Comparison of ENCODE assay signal across 22 cellular contexts in genomic region chrX:16722481-16722880, GRCh38. TPM values are rescaled to one million over a fixed set of nuclear protein-coding genes. Genes with fewer than 3 reads are reported as not detected.
DNase-seq lines count a peak whose midpoint lies in the region; ATAC-seq and TF ChIP-seq lines count a peak whose summit lies in the region.
"Had no signal": no experiment of that assay in that cellular context is flagged by ENCODE, and none has a peak within 500 bp of the region (broad histone marks: within the 10 kb centered on the region; RNA-seq: fewer than 3 reads in every experiment).

No MANE protein-coding gene starts in this region.

- H3K4me1 Mint-ChIP-seq in activated naive CD8-positive, alpha-beta T cell (ENCODE audit: low read depth), result peaks cover 35% of the 10 kb centered on the region
- H3K4me1 Mint-ChIP-seq in activated naive CD8-positive, alpha-beta T cell treated with anti-CD3 and anti-CD28 coated beads for 36 hours, result peaks cover 9% of the 10 kb centered on the region
- peaks cover 35% of the 10 kb centered on the region for H3K4me1 Mint-ChIP-seq in activated naive CD4-positive, alpha-beta T cell treated with anti-CD3 and anti-CD28 coated beads for 36 hours (ENCODE audit: low read depth)

- no peak for ATAC-seq in GM21381 (IDR thresholded peaks at IDR 0.05; ENCODE audit: unreplicated experiment)
- ATAC-seq: esophagus mucosa, gastroesophageal sphincter, left cardiac atrium, T-helper 17 cell had no signal

- 0 out of 2 replicates have a peak overlapping the region, but pooled peaks have one; percentile 16 for H3K4me3 ChIP-seq in WI38 (ENCODE audit: low read depth, low read length)
- no peak overlapping the region for H3K4me3 ChIP-seq in stomach
- H3K4me3 ChIP-seq: cardiac muscle cell, dorsolateral prefrontal cortex, gastroesophageal sphincter, neural progenitor cell, spleen had no signal

- H3K27me3 ChIP-seq in stomach, result no peaks in the 10 kb centered on the region
- H3K27me3 ChIP-seq: BE2C, cardiac muscle cell, gastroesophageal sphincter, neural progenitor cell, spleen had no signal

- TF ChIP-seq CTCF in WI38 (IDR thresholded peaks at IDR 0.05; ENCODE audit: low read depth, low read length) (no peak), stomach (IDR thresholded peaks at IDR 0.05) (no peak)

- H3K9me3 Mint-ChIP-seq in activated naive CD8-positive, alpha-beta T cell (ENCODE audit: low read depth), result no peaks in the 10 kb centered on the region
- H3K9me3 Mint-ChIP-seq in activated naive CD8-positive, alpha-beta T cell treated with anti-CD3 and anti-CD28 coated beads for 36 hours, result no peaks in the 10 kb centered on the region
- no peaks in the 10 kb centered on the region for H3K9me3 Mint-ChIP-seq in activated naive CD4-positive, alpha-beta T cell treated with anti-CD3 and anti-CD28 coated beads for 36 hours
- H3K9me3 Mint-ChIP-seq: activated CD4-positive, alpha-beta T cell treated with anti-CD3 and anti-CD28 coated beads, Interleukin-2, amount 10 ng/mL, durations not matched to agents 7 days and 5 days; memory B cell had no signal

- H3K9me3 ChIP-seq in stomach, result no peaks in the 10 kb centered on the region
- H3K9me3 ChIP-seq: BE2C, gastroesophageal sphincter, spleen had no signal

- intact Hi-C loops in stomach (cut with DNase I; ENCODE audit: low total_unique reads), result no loop called here
- intact Hi-C loops in activated naive CD4-positive, alpha-beta T cell treated with anti-CD3 and anti-CD28 coated beads for 36 hours (cut with micrococcal nuclease), result no loop called here

- H3K4me3 Mint-ChIP-seq in activated naive CD8-positive, alpha-beta T cell, result peak overlapping the region; percentile 27
- no peak overlapping the region for H3K4me3 Mint-ChIP-seq in activated naive CD8-positive, alpha-beta T cell treated with anti-CD3 and anti-CD28 coated beads for 36 hours
- H3K4me3 Mint-ChIP-seq in activated naive CD4-positive, alpha-beta T cell treated with anti-CD3 and anti-CD28 coated beads for 36 hours, result no peak overlapping the region
- H3K4me3 Mint-ChIP-seq: activated CD4-positive, alpha-beta T cell treated with anti-CD3 and anti-CD28 coated beads, Interleukin-2, amount 10 ng/mL, durations not matched to agents 7 days and 5 days; memory B cell; T-helper 17 cell had no signal

- peaks cover 0 to 10% (median 0%) of the 10 kb centered on the region in 4 donors for H3K36me3 ChIP-seq in stomach
- H3K36me3 ChIP-seq: BE2C, cardiac muscle cell, gastroesophageal sphincter had no signal

- WGBS in stomach, 5 donors, result 56 to 80% (median 73%) methylated on average over 4 of the region's 4 CpGs

- CTCF ChIA-PET in activated naive CD4-positive, alpha-beta T cell treated with anti-CD3 and anti-CD28 coated beads for 36 hours (lab: Charles Lee), result no interaction called here

- no peak for TF ChIP-seq POLR2A in stomach (IDR thresholded peaks at IDR 0.05)
- TF ChIP-seq POLR2A in erythroblast (IDR thresholded peaks at IDR 0.05; ENCODE audit: low read length), result no peak

- no peaks in the 10 kb centered on the region for H3K36me3 Mint-ChIP-seq in activated naive CD8-positive, alpha-beta T cell
- peaks cover 7% of the 10 kb centered on the region for H3K36me3 Mint-ChIP-seq in activated naive CD8-positive, alpha-beta T cell treated with anti-CD3 and anti-CD28 coated beads for 36 hours
- peaks cover 5% of the 10 kb centered on the region for H3K36me3 Mint-ChIP-seq in activated naive CD4-positive, alpha-beta T cell treated with anti-CD3 and anti-CD28 coated beads for 36 hours (ENCODE audit: low read depth)

- peaks cover 0 to 59% (median 40%) of the 10 kb centered on the region in 4 donors for H3K4me1 ChIP-seq in stomach
- H3K4me1 ChIP-seq: BE2C had no signal

- TF ChIP-seq EP300 in stomach (IDR thresholded peaks at IDR 0.05), result no peak

- peak overlapping the region in 3 of 5 donors; percentile 15 to 41 (median 39) for H3K27ac ChIP-seq in stomach
- H3K27ac ChIP-seq: cardiac muscle cell, dorsolateral prefrontal cortex, gastroesophageal sphincter, neural progenitor cell, spleen had no signal

- DNase-seq in activated naive CD8-positive, alpha-beta T cell treated with anti-CD3 and anti-CD28 coated beads for 36 hours, result no peak
- DNase-seq in myocyte (ENCODE audit: low read depth) (peak; percentile 28), stomach (no peak), erythroblast (lab: John Stamatoyannopoulos, UW) (no peak)
- DNase-seq in activated naive CD4-positive, alpha-beta T cell treated with anti-CD3 and anti-CD28 coated beads for 36 hours, result no peak
- DNase-seq: activated CD4-positive, alpha-beta T cell treated with anti-CD3 and anti-CD28 coated beads, Interleukin-2, amount 10 ng/mL, durations not matched to agents 7 days and 5 days; activated effector memory CD4-positive, alpha-beta T cell treated with Interleukin-2 at 50 U/mL for 16 hours; BE2C; dorsolateral prefrontal cortex; Kasumi-1; left cardiac atrium; NCI-H1092 treated with DMSO at 0.1 percent for 48 hours; spleen; T-helper 17 cell had no signal

- H3K27me3 Mint-ChIP-seq in activated naive CD8-positive, alpha-beta T cell, result no peaks in the 10 kb centered on the region
- H3K27me3 Mint-ChIP-seq in activated naive CD8-positive, alpha-beta T cell treated with anti-CD3 and anti-CD28 coated beads for 36 hours, result no peaks in the 10 kb centered on the region
- H3K27me3 Mint-ChIP-seq in activated naive CD4-positive, alpha-beta T cell treated with anti-CD3 and anti-CD28 coated beads for 36 hours (ENCODE audit: low read depth), result no peaks in the 10 kb centered on the region
- H3K27me3 Mint-ChIP-seq: activated CD4-positive, alpha-beta T cell treated with anti-CD3 and anti-CD28 coated beads, Interleukin-2, amount 10 ng/mL, durations not matched to agents 7 days and 5 days; memory B cell; T-helper 17 cell had no signal

- H3K27ac Mint-ChIP-seq in activated naive CD8-positive, alpha-beta T cell, result no peak overlapping the region
- no peak overlapping the region for H3K27ac Mint-ChIP-seq in activated naive CD8-positive, alpha-beta T cell treated with anti-CD3 and anti-CD28 coated beads for 36 hours
- no peak overlapping the region for H3K27ac Mint-ChIP-seq in activated naive CD4-positive, alpha-beta T cell treated with anti-CD3 and anti-CD28 coated beads for 36 hours
- H3K27ac Mint-ChIP-seq: activated CD4-positive, alpha-beta T cell treated with anti-CD3 and anti-CD28 coated beads, Interleukin-2, amount 10 ng/mL, durations not matched to agents 7 days and 5 days; memory B cell; neural progenitor cell; T-helper 17 cell had no signal

RNA-seq across cellular contexts. Expression of gene SYAP1, which starts 3.1 kb away (rescaled TPM):
- total RNA-seq in activated naive CD8-positive, alpha-beta T cell treated with anti-CD3 and anti-CD28 coated beads for 36 hours, result 10 to 100 TPM; 20.6 to 22.3 TPM
- 15.6 and 18.5 TPM in 2 replicates for total RNA-seq in myocyte
- polyA plus RNA-seq in myocyte (2012), result 9.1 TPM
- 10 to 100 TPM; 20.1 to 43.2 (median 37.6) TPM for total RNA-seq in stomach
- 10 to 100 TPM in 2 of 3 donors, 1 to 10 TPM in 1; 9.8 to 16.5 (median 15.6) TPM for polyA plus RNA-seq in stomach
- 10 to 100 TPM; 17.1 to 18.9 TPM for total RNA-seq in activated naive CD4-positive, alpha-beta T cell treated with anti-CD3 and anti-CD28 coated beads for 36 hours

RNA-seq across cellular contexts. Expression of gene CTPS2, which starts 10.0 kb away (rescaled TPM):
- total RNA-seq in activated naive CD8-positive, alpha-beta T cell treated with anti-CD3 and anti-CD28 coated beads for 36 hours, result 1 to 10 TPM; 6.6 to 7.1 TPM
- 4.8 and 5.7 TPM in 2 replicates for total RNA-seq in myocyte
- 3.3 TPM for polyA plus RNA-seq in myocyte (2012)
- total RNA-seq in stomach, result 10 to 100 TPM in 3 of 5 donors, 1 to 10 TPM in 2; 2.3 to 34.3 (median 12.5) TPM
- 10 to 100 TPM in 1 of 3 donors, 1 to 10 TPM in 2; 5.8 to 13.2 (median 8.1) TPM for polyA plus RNA-seq in stomach
- total RNA-seq in activated naive CD4-positive, alpha-beta T cell treated with anti-CD3 and anti-CD28 coated beads for 36 hours, result 1 to 10 TPM; 5.6 to 6.8 TPM
